Comparison of ENCODE assay signal across 1 cellular context in the genomic region with DNA sequence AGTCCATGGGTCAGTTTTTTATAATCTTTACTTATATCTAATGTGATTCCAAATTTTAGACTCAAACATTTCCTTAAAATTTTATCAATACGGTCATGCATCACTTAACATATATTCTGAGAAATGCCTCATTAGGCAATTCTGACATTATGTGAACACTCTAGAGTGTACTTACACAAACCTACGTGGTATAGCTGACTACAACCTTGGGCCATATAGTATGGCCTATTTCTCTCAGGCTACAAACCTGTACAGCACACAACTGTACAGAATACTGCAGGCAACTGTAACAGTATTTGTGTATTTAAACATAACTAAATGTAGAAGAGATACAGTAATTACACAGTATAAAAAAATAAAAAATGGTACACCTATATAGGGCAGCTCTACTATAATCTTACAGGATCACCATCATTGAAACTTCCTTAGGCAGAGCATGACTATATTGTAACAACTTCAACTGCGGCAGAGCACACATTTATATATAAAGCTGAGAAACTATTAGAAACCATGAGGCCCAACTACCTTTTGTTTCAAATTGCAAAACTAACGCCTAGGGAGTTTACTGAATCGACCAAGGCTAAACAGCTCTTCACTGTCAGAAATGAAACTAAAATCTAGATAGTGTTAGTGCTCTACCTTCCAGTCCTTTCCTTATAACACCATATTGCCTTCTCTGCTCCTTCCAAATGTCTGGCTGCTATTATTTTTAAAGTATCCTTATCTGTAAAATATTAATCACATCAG.
TF ChIP-seq lines count a peak whose summit lies in the region.

No MANE protein-coding gene starts in this region.

TF ChIP-seq in HepG2, 621 proteins besides CTCF, POLR2A, EP300 and RAD21 (continued from another document):
- TF ChIP-seq, protein P1, sequence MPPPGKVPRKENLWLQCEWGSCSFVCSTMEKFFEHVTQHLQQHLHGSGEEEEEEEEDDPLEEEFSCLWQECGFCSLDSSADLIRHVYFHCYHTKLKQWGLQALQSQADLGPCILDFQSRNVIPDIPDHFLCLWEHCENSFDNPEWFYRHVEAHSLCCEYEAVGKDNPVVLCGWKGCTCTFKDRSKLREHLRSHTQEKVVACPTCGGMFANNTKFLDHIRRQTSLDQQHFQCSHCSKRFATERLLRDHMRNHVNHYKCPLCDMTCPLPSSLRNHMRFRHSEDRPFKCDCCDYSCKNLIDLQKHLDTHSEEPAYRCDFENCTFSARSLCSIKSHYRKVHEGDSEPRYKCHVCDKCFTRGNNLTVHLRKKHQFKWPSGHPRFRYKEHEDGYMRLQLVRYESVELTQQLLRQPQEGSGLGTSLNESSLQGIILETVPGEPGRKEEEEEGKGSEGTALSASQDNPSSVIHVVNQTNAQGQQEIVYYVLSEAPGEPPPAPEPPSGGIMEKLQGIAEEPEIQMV (CRISPR knock-in tag; IDR thresholded peaks at IDR 0.05; ENCODE audit: low read depth) = no peak
- TF ChIP-seq ZNF431 (CRISPR knock-in tag; IDR thresholded peaks at IDR 0.05; ENCODE audit: borderline replicate concordance, low read depth) = no peak
TF ChIP-seq in HepG2: peak in this region for 0.
